17 cellular contexts compared by ENCODE assay signal in the genomic region with DNA sequence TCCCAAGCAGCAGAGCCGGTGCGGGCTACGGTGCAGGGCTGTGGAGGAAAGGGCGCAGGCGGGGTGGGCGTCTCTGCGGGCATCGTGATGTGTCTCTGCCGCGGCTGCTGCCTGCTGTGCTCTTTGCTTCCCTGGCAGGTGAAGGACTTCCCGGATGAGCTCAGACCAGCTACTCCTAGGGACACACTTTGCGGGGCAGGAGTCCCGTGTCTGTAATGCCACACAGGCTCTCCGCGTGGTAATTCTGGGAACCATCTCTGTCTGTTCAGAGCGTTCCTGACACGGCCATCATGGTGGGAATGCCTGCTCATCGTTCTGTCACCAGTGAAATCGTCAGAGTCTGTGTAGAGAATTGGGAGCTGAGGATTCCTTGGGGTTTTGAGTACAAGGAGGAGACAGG.
DNase-seq lines count a peak whose midpoint lies in the region; ATAC-seq and TF ChIP-seq lines count a peak whose summit lies in the region.
"Had no signal": no experiment of that assay in that cellular context is flagged by ENCODE, and none has a peak within 500 bp of the region (broad histone marks: within the 10 kb centered on the region; RNA-seq: fewer than 3 reads in every experiment).

No MANE protein-coding gene starts in this region.

- CTCF ChIA-PET in AG04450 (lab: Charles Lee), result interaction anchor here (1.2 kb wide), 1 partner anchor 413 kb away, joined by 3 read pairs; no protein-coding TSS in a partner anchor

- H3K27ac ChIP-seq in AG04450 (ENCODE audit: low read depth, low read length) (peak overlapping the region; percentile 21), caudate nucleus (ENCODE audit: low read depth, low read length) (peak overlapping the region; percentile 96), stomach smooth muscle (ENCODE audit: low read length) (peak overlapping the region; percentile 84)
- H3K27ac ChIP-seq: foreskin keratinocyte, testis had no signal

- POLR2A ChIA-PET in AG04450 (lab: Yijun Ruan, JAX), result no interaction called here

- TF ChIP-seq CTCF in AG04450 (IDR thresholded peaks at IDR 0.05; ENCODE audit: low read depth, low read length) (no peak), neural crest cell (conservative IDR thresholded peaks at IDR 0.05) (no peak)

- peaks cover 96% of the 10 kb centered on the region for H3K4me1 ChIP-seq in stomach smooth muscle (ENCODE audit: control insufficient read depth, insufficient read depth, low read length)
- H3K4me1 ChIP-seq: foreskin keratinocyte had no signal

- H3K9me3 Mint-ChIP-seq in neural crest cell, result no peaks in the 10 kb centered on the region
- H3K9me3 Mint-ChIP-seq: activated CD4-positive, alpha-beta T cell treated with anti-CD3 and anti-CD28 coated beads, Interleukin-2, amount 10 ng/mL, durations not matched to agents 7 days and 5 days; CD8-positive, alpha-beta memory T cell had no signal

- DNase-seq in AG04450 (ENCODE audit: low read depth, low spot score) (no peak), caudate nucleus (lab: John Stamatoyannopoulos, UW) (no peak), neural crest cell (ENCODE audit: low read depth, low spot score) (no peak), NCI-H146 treated with DMSO at 0.1 percent for 48 hours (lab: John Stamatoyannopoulos, UW; ENCODE audit: unreplicated experiment) (no peak), GDM1 (lab: John Stamatoyannopoulos, UW) (no peak), NCI-H774 (lab: John Stamatoyannopoulos, UW) (no peak)
- DNase-seq: activated CD4-positive, alpha-beta T cell treated with anti-CD3 and anti-CD28 coated beads, Interleukin-2, amount 10 ng/mL, durations not matched to agents 7 days and 5 days; activated CD8-positive, alpha-beta memory T cell treated with anti-CD3 and anti-CD28 coated beads, Interleukin-2, amount 50 U/mL, for 48 hours; activated gamma-delta T cell treated with Interleukin-2 at 50 U/mL for 16 hours; CD8-positive, alpha-beta memory T cell; DMS79 treated with DMSO at 0.1 percent for 48 hours; foreskin keratinocyte; NCI-H2029; stimulated activated CD4-positive, alpha-beta T cell treated with anti-CD3 and anti-CD28 coated beads, Interleukin-4, amount 100 ng/mL, for 1 hour; testis had no signal

- H3K9me3 ChIP-seq in AG04450 (ENCODE audit: control insufficient read depth, insufficient read depth, low read length), result no peaks in the 10 kb centered on the region; the same call in 1 of the 2 replicates
- H3K9me3 ChIP-seq in stomach smooth muscle (ENCODE audit: control insufficient read depth in 2 of 2, low read length in 2 of 2), result no peaks in the 10 kb centered on the region
- H3K9me3 ChIP-seq: testis had no signal

- H3K9ac ChIP-seq in stomach smooth muscle (ENCODE audit: low read length in 2 of 2), result peak overlapping the region in 1 of 2 donors; percentile 13

- no peak for ATAC-seq in HG03045 (IDR thresholded peaks at IDR 0.05; ENCODE audit: unreplicated experiment)
- ATAC-seq: foreskin keratinocyte had no signal

- peaks cover 2% of the 10 kb centered on the region for H3K27me3 Mint-ChIP-seq in neural crest cell (ENCODE audit: low read depth)
- H3K27me3 Mint-ChIP-seq: activated CD4-positive, alpha-beta T cell treated with anti-CD3 and anti-CD28 coated beads, Interleukin-2, amount 10 ng/mL, durations not matched to agents 7 days and 5 days had no signal

- H3K4me3 Mint-ChIP-seq in neural crest cell, result peak overlapping the region; percentile 69
- H3K4me3 Mint-ChIP-seq: activated CD4-positive, alpha-beta T cell treated with anti-CD3 and anti-CD28 coated beads, Interleukin-2, amount 10 ng/mL, durations not matched to agents 7 days and 5 days; CD8-positive, alpha-beta memory T cell had no signal

- peaks cover 87% of the 10 kb centered on the region for H3K4me1 Mint-ChIP-seq in neural crest cell
- H3K4me1 Mint-ChIP-seq: activated CD4-positive, alpha-beta T cell treated with anti-CD3 and anti-CD28 coated beads, Interleukin-2, amount 10 ng/mL, durations not matched to agents 7 days and 5 days; CD8-positive, alpha-beta memory T cell had no signal

- H3K27ac Mint-ChIP-seq in neural crest cell (ENCODE audit: unreplicated experiment), result peak overlapping the region; percentile 93
- H3K27ac Mint-ChIP-seq: activated CD4-positive, alpha-beta T cell treated with anti-CD3 and anti-CD28 coated beads, Interleukin-2, amount 10 ng/mL, durations not matched to agents 7 days and 5 days had no signal

- H3K4me3 ChIP-seq in AG04450 (ENCODE audit: low read depth, low read length) (no peak overlapping the region), stomach smooth muscle (ENCODE audit: low read length in 2 of 2) (peak overlapping the region in 1 of 2 donors; percentile 8)
- H3K4me3 ChIP-seq: testis had no signal

- no peaks in the 10 kb centered on the region for H3K27me3 ChIP-seq in AG04450 (ENCODE audit: control insufficient read depth, insufficient read depth, low read length)
- H3K27me3 ChIP-seq in stomach smooth muscle (ENCODE audit: control insufficient read depth in 1 of 2, insufficient read depth in 2 of 2, low read length in 2 of 2), result no peaks in the 10 kb centered on the region
- H3K27me3 ChIP-seq: foreskin keratinocyte, testis had no signal

- H3K36me3 ChIP-seq in stomach smooth muscle (ENCODE audit: control insufficient read depth in 2 of 2, insufficient read depth in 2 of 2, low read length in 2 of 2), result peaks cover 50 to 55% of the 10 kb centered on the region in 2 donors

- H3K36me3 Mint-ChIP-seq in neural crest cell (ENCODE audit: low read depth), result peaks cover 7% of the 10 kb centered on the region

Comparison
In these comparisons a context has a peak if more than half of its experiments do, and no peak if none do; other contexts are left out.
1. H3K27ac ChIP-seq: peak in every context shown above with its lines; median percentile 96 in caudate nucleus; 84 in stomach smooth muscle; 21 in AG04450.